ENCODE assay signal across 19 cellular contexts in the genomic region with DNA sequence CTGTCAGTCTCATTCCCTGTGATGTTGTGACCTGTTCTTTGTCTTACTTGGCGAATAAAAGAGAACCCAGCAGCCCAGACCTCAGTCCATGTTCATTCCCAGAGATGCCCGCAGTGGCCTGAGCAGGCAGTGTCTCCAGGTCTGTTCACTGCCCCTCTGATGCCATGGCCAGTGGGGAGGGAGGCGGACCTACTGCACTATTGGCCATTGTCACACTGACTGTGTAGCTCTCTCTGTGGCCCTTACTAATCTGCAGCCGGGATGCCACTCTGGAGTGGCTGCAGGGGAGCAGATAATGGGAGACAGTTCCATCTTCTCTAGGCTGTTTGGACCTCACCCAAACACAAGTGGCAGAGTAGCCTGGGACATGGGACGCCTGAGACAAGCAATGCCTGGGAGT. TPM values are rescaled to one million over a fixed set of nuclear protein-coding genes. Genes with fewer than 3 reads are reported as not detected.
A peak's percentile ranks its signal among the peaks of the same experiment; 100 is the strongest.
DNase-seq lines count a peak whose midpoint lies in the region; ATAC-seq, FAIRE-seq and TF ChIP-seq lines count a peak whose summit lies in the region.
"Had no signal": no experiment of that assay in that cellular context is flagged by ENCODE, and none has a peak within 500 bp of the region (broad histone marks: within the 10 kb centered on the region; RNA-seq: fewer than 3 reads in every experiment).

No MANE protein-coding gene starts in this region.

- peak overlapping the region in 1 of 2 donors; percentile 52 for H3K27ac Mint-ChIP-seq in stimulated activated naive CD8-positive, alpha-beta T cell treated with anti-CD3 and anti-CD28 coated beads, Interleukin-15, amount 100 ng/mL, for 72 hours
- H3K27ac Mint-ChIP-seq: CD8-positive, alpha-beta T cell had no signal

- H3K9ac ChIP-seq in NT2/D1 (ENCODE audit: insufficient read length, low read depth) (peak overlapping the region; percentile 6), colonic mucosa (ENCODE audit: low read depth in 2 of 2, low read length in 2 of 2) (no peak overlapping the region)

- no peak overlapping the region for H3K4me3 ChIP-seq in A549
- H3K4me3 ChIP-seq in NT2/D1 (ENCODE audit: insufficient read length, low read depth): no peak overlapping the region
- H3K4me3 ChIP-seq in colonic mucosa: no peak overlapping the region
- H3K4me3 ChIP-seq: SK-N-MC had no signal

- FAIRE-seq in A549 (lab: Jason Lieb, UNC): no peak
- no peak for FAIRE-seq in H54 (lab: Jason Lieb, UNC)
- FAIRE-seq: A204.1, GM12891, GM19239, RCC 7860 had no signal

- TF ChIP-seq POLR2A in A549 (IDR thresholded peaks at IDR 0.05; ENCODE audit: low read length): no peak
- no peak for TF ChIP-seq POLR2A in H54 (IDR thresholded peaks at IDR 0.05; ENCODE audit: low read depth, low read length)

- no peaks in the 10 kb centered on the region for H3K9me3 ChIP-seq in A549
- H3K9me3 ChIP-seq in NT2/D1 (ENCODE audit: insufficient read depth, low read length): no peaks in the 10 kb centered on the region
- no peaks in the 10 kb centered on the region for H3K9me3 ChIP-seq in colonic mucosa

- TF ChIP-seq CTCF in A549 (IDR thresholded peaks at IDR 0.05) (no peak), colonic mucosa (IDR thresholded peaks at IDR 0.05) (no peak)

- no peak for DNase-seq in A549 (ENCODE audit: low read depth in 1 of 2, low spot score in 1 of 2)
- DNase-seq in NT2/D1 (ENCODE audit: low read depth, low spot score): no peak
- DNase-seq in colonic mucosa: no peak
- peak; percentile 13 for DNase-seq in pons (ENCODE audit: low spot score)
- DNase-seq in H54 (ENCODE audit: insufficient read length, low spot score): no peak
- DNase-seq in ecto neural progenitor cell (ENCODE audit: low spot score): no peak
- no peak for DNase-seq in stimulated activated naive CD8-positive, alpha-beta T cell treated with anti-CD3 and anti-CD28 coated beads, Interleukin-15, amount 100 ng/mL, for 72 hours
- DNase-seq: CD8-positive, alpha-beta T cell; H7; NCI-H1092 treated with DMSO at 0.1 percent for 48 hours; SHP77 had no signal

- CTCF ChIA-PET in A549 (lab: Yijun Ruan, JAX): interaction anchor here (0.6 to 3.6 kb wide), 3 partner anchors 12 to 668 kb away, joined by 3 to 29 read pairs (median 4); no protein-coding TSS in a partner anchor

- peaks cover 49% of the 10 kb centered on the region for H3K4me1 ChIP-seq in A549
- peaks cover 65% of the 10 kb centered on the region for H3K4me1 ChIP-seq in NT2/D1 (ENCODE audit: insufficient read depth, insufficient read length)
- H3K4me1 ChIP-seq in colonic mucosa: no peaks in the 10 kb centered on the region

- H3K4me2 ChIP-seq in A549: no peak overlapping the region

- no peak for TF ChIP-seq EP300 in A549 (IDR thresholded peaks at IDR 0.05)

- H3K4me1 Mint-ChIP-seq in stimulated activated naive CD8-positive, alpha-beta T cell treated with anti-CD3 and anti-CD28 coated beads, Interleukin-15, amount 100 ng/mL, for 72 hours: peaks cover 11% of the 10 kb centered on the region

- no peaks in the 10 kb centered on the region for H3K36me3 ChIP-seq in NT2/D1 (ENCODE audit: insufficient read depth, insufficient read length, low read length)
- H3K36me3 ChIP-seq in colonic mucosa: no peaks in the 10 kb centered on the region

- no peak for TF ChIP-seq RAD21 in A549 (conservative IDR thresholded peaks at IDR 0.05 in 1 of 2, IDR thresholded peaks at IDR 0.05 in 1 of 2)

- POLR2A ChIA-PET in A549 (lab: Yijun Ruan, JAX): no interaction called here

- H3K27me3 ChIP-seq in NT2/D1 (ENCODE audit: insufficient read depth, insufficient read length) (peaks cover 59% of the 10 kb centered on the region), colonic mucosa (no peaks in the 10 kb centered on the region)

- intact Hi-C loops in colonic mucosa (cut with DNase I): no loop called here

- peak overlapping the region; percentile 45 to 97; a peak in 4 of 6 replicates for H3K27ac ChIP-seq in A549
- peak overlapping the region; percentile 44 for H3K27ac ChIP-seq in colonic mucosa
- H3K27ac ChIP-seq: SK-N-MC had no signal

- 79% methylated on average over 5 of the region's 5 CpGs for WGBS in A549 (ENCODE audit: missing lambda C conversion rate)

- H3K4me3 Mint-ChIP-seq in stimulated activated naive CD8-positive, alpha-beta T cell treated with anti-CD3 and anti-CD28 coated beads, Interleukin-15, amount 100 ng/mL, for 72 hours: no peak overlapping the region
- H3K4me3 Mint-ChIP-seq: CD8-positive, alpha-beta T cell had no signal

- H3K9me3 Mint-ChIP-seq in stimulated activated naive CD8-positive, alpha-beta T cell treated with anti-CD3 and anti-CD28 coated beads, Interleukin-15, amount 100 ng/mL, for 72 hours: no peaks in the 10 kb centered on the region
- H3K9me3 Mint-ChIP-seq: CD8-positive, alpha-beta T cell had no signal

- ATAC-seq in A549: no peak
- no peak for ATAC-seq in stimulated activated naive CD8-positive, alpha-beta T cell treated with anti-CD3 and anti-CD28 coated beads, Interleukin-15, amount 100 ng/mL, for 72 hours
- ATAC-seq: CD8-positive, alpha-beta T cell had no signal

- H3K27me3 Mint-ChIP-seq in stimulated activated naive CD8-positive, alpha-beta T cell treated with anti-CD3 and anti-CD28 coated beads, Interleukin-15, amount 100 ng/mL, for 72 hours: peaks cover 73% of the 10 kb centered on the region

TF ChIP-seq in A549, 52 proteins besides CTCF, POLR2A, EP300 and RAD21:
- no peak for TF ChIP-seq RARB (CRISPR knock-in tag; IDR thresholded peaks at IDR 0.05)
- no peak for TF ChIP-seq MAFK (IDR thresholded peaks at IDR 0.05; ENCODE audit: partially characterized antibody)
- TF ChIP-seq TP53 (CRISPR knock-in tag; IDR thresholded peaks at IDR 0.05): no peak
- TF ChIP-seq HEYL (CRISPR knock-in tag; IDR thresholded peaks at IDR 0.05): no peak
- TF ChIP-seq NFE2L2 (conservative IDR thresholded peaks at IDR 0.05; ENCODE audit: low read length): no peak
- no peak for TF ChIP-seq GATA3 (IDR thresholded peaks at IDR 0.05; ENCODE audit: borderline replicate concordance)
- no peak for TF ChIP-seq NPAS2 (CRISPR knock-in tag; IDR thresholded peaks at IDR 0.05; ENCODE audit: borderline replicate concordance)
- TF ChIP-seq BCL3 (IDR thresholded peaks at IDR 0.05): no peak
- TF ChIP-seq, protein P1, sequence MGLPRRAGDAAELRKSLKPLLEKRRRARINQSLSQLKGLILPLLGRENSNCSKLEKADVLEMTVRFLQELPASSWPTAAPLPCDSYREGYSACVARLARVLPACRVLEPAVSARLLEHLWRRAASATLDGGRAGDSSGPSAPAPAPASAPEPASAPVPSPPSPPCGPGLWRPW (IDR thresholded peaks at IDR 0.05): no peak
- TF ChIP-seq HDAC2 (IDR thresholded peaks at IDR 0.05): no peak
- no peak for TF ChIP-seq JUNB (IDR thresholded peaks at IDR 0.05)
- TF ChIP-seq FOXS1 (CRISPR knock-in tag; IDR thresholded peaks at IDR 0.05): no peak
- no peak for TF ChIP-seq POLR2AphosphoS2 (conservative IDR thresholded peaks at IDR 0.05; ENCODE audit: low read length)
- TF ChIP-seq HMGXB4 (CRISPR knock-in tag; IDR thresholded peaks at IDR 0.05; ENCODE audit: borderline replicate concordance): no peak
- no peak for TF ChIP-seq EHF (CRISPR knock-in tag; IDR thresholded peaks at IDR 0.05)
- TF ChIP-seq E2F6 (IDR thresholded peaks at IDR 0.05; ENCODE audit: borderline replicate concordance, low read depth): no peak
- TF ChIP-seq KDM1A (IDR thresholded peaks at IDR 0.05; ENCODE audit: low read depth): no peak
- no peak for TF ChIP-seq HOXA7 (CRISPR knock-in tag; IDR thresholded peaks at IDR 0.05)

RNA-seq across cellular contexts. Expression of gene DMBX1, which starts 26.5 kb away (rescaled TPM):
- polyA plus RNA-seq in A549 (2011; rRNA removed) (0.40 and 0.44 TPM in 2 replicates), A549 (2017; fragmentation: RNase III; extraction: RNeasy Plus Mini Kit Qiagen cat#74134 plus additional on column Dnase treatment) (1.1 to 2.2 TPM (median 1.7 TPM) in 3 replicates)
- 0.82 and 1.2 TPM in 2 replicates for polyA plus RNA-seq in A549 (2012; cell fraction: cytosol; rRNA removed)
- polyA plus RNA-seq in A549 (2012; cell fraction: nucleus; rRNA removed): 3.5 and 4.2 TPM in 2 replicates
- polyA minus RNA-seq in A549 (2011; rRNA and poly(A)+ RNA removed): 0.44 and 0.87 TPM in 2 replicates
- total RNA-seq in colonic mucosa: not detected
- total RNA-seq: CD8-positive, alpha-beta T cell; LHCN-M2 had no signal
- polyA plus RNA-seq: BJ had no signal

RNA-seq across cellular contexts. Expression of gene KNCN, which starts 35.3 kb away (rescaled TPM):
- polyA plus RNA-seq in A549 (2011; rRNA removed): not detected in 2 replicates
- polyA plus RNA-seq in A549 (2012; cell fraction: cytosol; rRNA removed): not detected in 2 replicates
- not detected in 2 replicates for polyA plus RNA-seq in A549 (2012; cell fraction: nucleus; rRNA removed)
- polyA plus RNA-seq in A549 (2017; fragmentation: RNase III; extraction: RNeasy Plus Mini Kit Qiagen cat#74134 plus additional on column Dnase treatment): not detected in 3 replicates
- polyA minus RNA-seq in A549 (2011; rRNA and poly(A)+ RNA removed): not detected in 2 replicates
- not detected for total RNA-seq in colonic mucosa
- total RNA-seq: Calu3; CD8-positive, alpha-beta T cell; H7; LHCN-M2 had no signal
- polyA plus RNA-seq: BJ had no signal
